In the genomic region with DNA sequence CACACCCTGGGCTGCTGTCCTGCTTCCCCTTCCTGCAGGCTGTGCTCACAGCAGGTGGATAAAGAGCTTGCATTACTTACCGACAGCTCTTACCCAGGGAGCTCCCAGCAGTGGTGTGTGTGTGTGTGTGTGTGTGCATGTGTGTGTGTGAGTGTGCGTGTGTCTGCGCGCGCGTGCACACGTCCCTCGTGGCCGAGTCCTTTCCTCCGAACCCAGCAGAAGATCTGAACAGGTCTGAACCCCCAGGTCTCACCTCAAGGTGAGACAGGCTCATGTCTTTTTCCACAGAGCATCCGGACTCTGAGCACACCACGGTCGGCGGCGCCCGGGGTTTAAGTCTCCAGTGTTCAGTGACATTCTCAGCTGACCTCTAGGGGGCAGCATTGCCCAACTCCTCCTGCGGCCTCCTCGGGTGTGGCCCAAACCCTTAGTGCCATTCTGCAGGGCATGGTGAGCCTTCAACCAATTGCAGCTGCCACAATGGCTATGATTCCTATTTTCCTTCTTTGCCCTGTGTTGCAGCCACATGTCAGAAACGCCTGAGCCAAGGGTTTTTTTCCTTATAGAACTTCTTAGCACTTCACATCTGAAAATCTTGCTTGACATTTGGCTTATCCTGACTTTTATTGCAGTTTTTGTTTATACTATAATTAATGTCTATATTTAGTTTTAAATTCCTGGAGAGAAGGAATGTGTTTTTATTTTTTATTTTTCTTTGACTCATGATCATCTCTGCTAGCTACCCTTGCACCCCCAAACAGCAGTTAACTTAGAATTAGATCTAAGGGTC, we compare ENCODE assay signal across 8 cellular contexts.
DNase-seq lines count a peak whose midpoint lies in the region; ATAC-seq and TF ChIP-seq lines count a peak whose summit lies in the region.

No MANE protein-coding gene starts in this region.

- no peak overlapping the region for H3K27ac Mint-ChIP-seq in activated T-helper 1 cell treated with anti-CD3 and anti-CD28 coated beads, Interleukin-12 subunit alpha, Interleukin-12 subunit beta, Interleukin-2, Interleukin-4 antibody, amounts not matched to agents 30 ng/mL and 10 ng/mL and 1 ng/mL, durations not matched to agents 14 hours and 24 hours and 36 hours

- H3K27ac ChIP-seq in Peyer's patch (no peak overlapping the region), substantia nigra (ENCODE audit: low read depth, low read length, poor library complexity, severe bottlenecking) (no peak overlapping the region)

- TF ChIP-seq POLR2A in Peyer's patch (IDR thresholded peaks at IDR 0.05): no peak

- H3K36me3 Mint-ChIP-seq in activated T-helper 1 cell treated with anti-CD3 and anti-CD28 coated beads, Interleukin-12 subunit alpha, Interleukin-12 subunit beta, Interleukin-2, Interleukin-4 antibody, amounts not matched to agents 30 ng/mL and 10 ng/mL and 1 ng/mL, durations not matched to agents 14 hours and 24 hours and 36 hours (ENCODE audit: low read depth): no peaks in the 10 kb centered on the region

- intact Hi-C loops in activated T-helper 1 cell treated with anti-CD3 and anti-CD28 coated beads, Interleukin-12 subunit alpha, Interleukin-12 subunit beta, Interleukin-2, Interleukin-4 antibody, amounts not matched to agents 30 ng/mL and 10 ng/mL and 1 ng/mL, durations not matched to agents 14 hours and 24 hours and 36 hours (cut with micrococcal nuclease): loop anchor here (2.0 kb wide), 1 partner anchor 884 kb away; no protein-coding TSS in a partner anchor

- H3K4me3 Mint-ChIP-seq in activated T-helper 1 cell treated with anti-CD3 and anti-CD28 coated beads, Interleukin-12 subunit alpha, Interleukin-12 subunit beta, Interleukin-2, Interleukin-4 antibody, amounts not matched to agents 30 ng/mL and 10 ng/mL and 1 ng/mL, durations not matched to agents 14 hours and 24 hours and 36 hours: peak overlapping the region; percentile 37

- peak; percentile 42 to 78 (median 70) for TF ChIP-seq CTCF in Peyer's patch (IDR thresholded peaks at IDR 0.05)
- peak; percentile 76 for TF ChIP-seq CTCF in fibroblast of the aortic adventitia (IDR thresholded peaks at IDR 0.05; ENCODE audit: insufficient read depth, low read length)

- peaks cover 11% of the 10 kb centered on the region for H3K4me1 Mint-ChIP-seq in activated T-helper 1 cell treated with anti-CD3 and anti-CD28 coated beads, Interleukin-12 subunit alpha, Interleukin-12 subunit beta, Interleukin-2, Interleukin-4 antibody, amounts not matched to agents 30 ng/mL and 10 ng/mL and 1 ng/mL, durations not matched to agents 14 hours and 24 hours and 36 hours (ENCODE audit: low read depth)

- H3K36me3 ChIP-seq in Peyer's patch: no peaks in the 10 kb centered on the region
- H3K36me3 ChIP-seq in neuron (ENCODE audit: insufficient read depth, low read length): no peaks in the 10 kb centered on the region

- H3K27me3 ChIP-seq in Peyer's patch: no peaks in the 10 kb centered on the region
- peaks cover 10% of the 10 kb centered on the region for H3K27me3 ChIP-seq in neuron (ENCODE audit: insufficient read depth, low read length)

- H3K9me3 Mint-ChIP-seq in activated T-helper 1 cell treated with anti-CD3 and anti-CD28 coated beads, Interleukin-12 subunit alpha, Interleukin-12 subunit beta, Interleukin-2, Interleukin-4 antibody, amounts not matched to agents 30 ng/mL and 10 ng/mL and 1 ng/mL, durations not matched to agents 14 hours and 24 hours and 36 hours: no peaks in the 10 kb centered on the region

- peak; percentile 91 for ATAC-seq in GM21528 (IDR thresholded peaks at IDR 0.05; ENCODE audit: low FRiP score, unreplicated experiment)

- H2AFZ ChIP-seq in neuron (ENCODE audit: low read depth, low read length): peak overlapping the region; percentile 34

- no peaks in the 10 kb centered on the region for H3K9me3 ChIP-seq in Peyer's patch
- no peaks in the 10 kb centered on the region for H3K9me3 ChIP-seq in neuron (ENCODE audit: low read length)

- H3K4me1 ChIP-seq in Peyer's patch (peaks cover 0 to 7% (median 2%) of the 10 kb centered on the region in 4 donors), neuron (ENCODE audit: insufficient read depth, low read length) (peaks cover 4% of the 10 kb centered on the region)

- peak; percentile 37 for DNase-seq in DMS53 treated with DMSO at 0.1 percent for 48 hours (lab: John Stamatoyannopoulos, UW; ENCODE audit: unreplicated experiment)
- peak; percentile 83 for DNase-seq in HuH-7 (ENCODE audit: low spot score)
- DNase-seq in Peyer's patch: peak; percentile 45 to 84 (median 79)
- DNase-seq in activated T-helper 1 cell treated with anti-CD3 and anti-CD28 coated beads, Interleukin-12 subunit alpha, Interleukin-12 subunit beta, Interleukin-2, Interleukin-4 antibody, amounts not matched to agents 30 ng/mL and 10 ng/mL and 1 ng/mL, durations not matched to agents 14 hours and 24 hours and 36 hours (ENCODE audit: low spot score): peak; percentile 64
- peak; percentile 66 for DNase-seq in fibroblast of the aortic adventitia (ENCODE audit: low read depth)
- peak in 39 of 49 donors; percentile 1 to 74 (median 44) for DNase-seq in substantia nigra (lab: John Stamatoyannopoulos, UW)

- H3K27me3 Mint-ChIP-seq in activated T-helper 1 cell treated with anti-CD3 and anti-CD28 coated beads, Interleukin-12 subunit alpha, Interleukin-12 subunit beta, Interleukin-2, Interleukin-4 antibody, amounts not matched to agents 30 ng/mL and 10 ng/mL and 1 ng/mL, durations not matched to agents 14 hours and 24 hours and 36 hours (ENCODE audit: insufficient read depth): peaks cover 25% of the 10 kb centered on the region

- no peak overlapping the region for H3K4me3 ChIP-seq in Peyer's patch
- peak overlapping the region; percentile 31 for H3K4me3 ChIP-seq in fibroblast of the aortic adventitia (ENCODE audit: low read depth, low read length)
- peak overlapping the region; percentile 29 for H3K4me3 ChIP-seq in neuron (ENCODE audit: low read length)

Comparison
In these comparisons a context has a peak if more than half of its experiments do, and no peak if none do; other contexts are left out.
1. H3K4me3 ChIP-seq: peak in fibroblast of the aortic adventitia (single experiment) and neuron (single experiment); none in Peyer's patch (0 of 4).
2. Peak in every context shown above with its lines, with median percentiles within 50 percentile points of each other: DNase-seq.